ENCODE assay signal across 15 cellular contexts in the genomic region with DNA sequence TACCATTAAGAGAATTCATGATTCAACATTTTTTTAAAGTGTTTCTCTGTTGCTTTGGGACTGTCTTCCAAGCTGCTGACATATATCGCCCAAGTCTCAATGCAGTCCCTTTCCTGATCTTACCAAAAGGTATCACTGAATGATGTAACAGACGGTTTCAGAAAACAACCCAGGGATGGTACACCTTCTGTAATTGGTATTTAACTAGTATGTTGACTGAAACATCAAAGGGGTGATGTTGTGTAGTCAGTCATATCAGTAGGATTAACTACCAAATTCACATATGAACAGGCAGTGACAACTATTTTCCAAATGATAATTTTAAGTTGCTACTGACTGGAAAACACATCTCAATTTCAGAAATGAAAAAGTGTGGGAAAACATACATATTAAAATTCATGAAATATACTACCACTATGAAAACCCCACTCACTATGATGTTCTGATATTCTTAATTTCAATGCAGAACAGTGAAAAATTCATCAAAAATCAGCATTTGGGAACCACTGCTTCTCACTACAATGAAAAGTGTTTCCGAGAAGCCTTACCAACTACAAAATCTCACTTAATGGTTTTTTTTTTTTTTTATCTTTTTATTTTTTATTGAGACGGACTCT.
A peak's percentile ranks its signal among the peaks of the same experiment; 100 is the strongest.
DNase-seq lines count a peak whose midpoint lies in the region; ATAC-seq and TF ChIP-seq lines count a peak whose summit lies in the region.
"Had no signal": no experiment of that assay in that cellular context is flagged by ENCODE, and none has a peak within 500 bp of the region (broad histone marks: within the 10 kb centered on the region; RNA-seq: fewer than 3 reads in every experiment).

No MANE protein-coding gene starts in this region.

- peak overlapping the region; percentile 16 for H3K4me3 Mint-ChIP-seq in activated naive CD4-positive, alpha-beta T cell treated with anti-CD3 and anti-CD28 coated beads, Interleukin-2, amount 50 U/mL, for 24 hours
- no peak overlapping the region for H3K4me3 Mint-ChIP-seq in activated naive CD8-positive, alpha-beta T cell
- H3K4me3 Mint-ChIP-seq in stimulated activated naive CD8-positive, alpha-beta T cell treated with anti-CD3 and anti-CD28 coated beads, Interleukin-15, Interleukin-2, amounts not matched to agents 100 ng/mL and 50 ng/mL, for 24 hours, result no peak overlapping the region

- no peak for TF ChIP-seq CTCF in GM06990 (IDR thresholded peaks at IDR 0.05; ENCODE audit: insufficient read depth, low read length, poor library complexity, severe bottlenecking)

- no peak overlapping the region for H3K4me3 ChIP-seq in GM06990 (replicated peaks; ENCODE audit: low read depth, low read length)
- H3K4me3 ChIP-seq: BLaER1, HAP-1 had no signal

- peak overlapping the region; percentile 71 for H3K27ac Mint-ChIP-seq in activated naive CD4-positive, alpha-beta T cell treated with anti-CD3 and anti-CD28 coated beads, Interleukin-2, amount 50 U/mL, for 24 hours
- peak overlapping the region; percentile 17 for H3K27ac Mint-ChIP-seq in activated naive CD8-positive, alpha-beta T cell
- peak overlapping the region; percentile 72 for H3K27ac Mint-ChIP-seq in stimulated activated naive CD8-positive, alpha-beta T cell treated with anti-CD3 and anti-CD28 coated beads, Interleukin-15, Interleukin-2, amounts not matched to agents 100 ng/mL and 50 ng/mL, for 24 hours

- H3K36me3 Mint-ChIP-seq in activated naive CD4-positive, alpha-beta T cell treated with anti-CD3 and anti-CD28 coated beads, Interleukin-2, amount 50 U/mL, for 24 hours, result peaks cover 14% of the 10 kb centered on the region
- peaks cover 10% of the 10 kb centered on the region for H3K36me3 Mint-ChIP-seq in activated naive CD8-positive, alpha-beta T cell
- H3K36me3 Mint-ChIP-seq in stimulated activated naive CD8-positive, alpha-beta T cell treated with anti-CD3 and anti-CD28 coated beads, Interleukin-15, Interleukin-2, amounts not matched to agents 100 ng/mL and 50 ng/mL, for 24 hours (ENCODE audit: low read depth), result peaks cover 27% of the 10 kb centered on the region

- no peak for DNase-seq in activated naive CD4-positive, alpha-beta T cell treated with Interleukin-2 at 50 U/mL for 16 hours
- DNase-seq in GM06990 (ENCODE audit: extremely low read depth, insufficient read length), result peak; percentile 25
- DNase-seq: EL, Kasumi-1, NCI-H1105 treated with DMSO at 0.1 percent for 48 hours, NCI-H187 treated with DMSO at 0.1 percent for 48 hours, NCI-H446, NCI-H748 treated with DMSO at 0.1 percent for 48 hours had no signal

- peaks cover 4% of the 10 kb centered on the region for H3K9me3 Mint-ChIP-seq in activated naive CD4-positive, alpha-beta T cell treated with anti-CD3 and anti-CD28 coated beads, Interleukin-2, amount 50 U/mL, for 24 hours
- no peaks in the 10 kb centered on the region for H3K9me3 Mint-ChIP-seq in activated naive CD8-positive, alpha-beta T cell (ENCODE audit: low read depth)
- no peaks in the 10 kb centered on the region for H3K9me3 Mint-ChIP-seq in stimulated activated naive CD8-positive, alpha-beta T cell treated with anti-CD3 and anti-CD28 coated beads, Interleukin-15, Interleukin-2, amounts not matched to agents 100 ng/mL and 50 ng/mL, for 24 hours

- H3K36me3 ChIP-seq in GM06990 (ENCODE audit: control insufficient read depth, insufficient read depth, low read length), result no peaks in the 10 kb centered on the region
- H3K36me3 ChIP-seq: HAP-1 had no signal

- H3K27me3 ChIP-seq in GM06990 (replicated peaks; ENCODE audit: control insufficient read depth, insufficient read depth, low read length), result no peaks in the 10 kb centered on the region
- H3K27me3 ChIP-seq: BLaER1 had no signal

- H3K4me1 Mint-ChIP-seq in activated naive CD4-positive, alpha-beta T cell treated with anti-CD3 and anti-CD28 coated beads, Interleukin-2, amount 50 U/mL, for 24 hours, result peaks cover 44% of the 10 kb centered on the region
- H3K4me1 Mint-ChIP-seq in activated naive CD8-positive, alpha-beta T cell (ENCODE audit: low read depth), result peaks cover 25% of the 10 kb centered on the region
- H3K4me1 Mint-ChIP-seq in stimulated activated naive CD8-positive, alpha-beta T cell treated with anti-CD3 and anti-CD28 coated beads, Interleukin-15, Interleukin-2, amounts not matched to agents 100 ng/mL and 50 ng/mL, for 24 hours (ENCODE audit: low read depth), result peaks cover 43% of the 10 kb centered on the region

- ATAC-seq in SK-N-SH treated with all-trans-retinoic acid at 6 μM for 48 hours, result no peak
- ATAC-seq in HG03108 (IDR thresholded peaks at IDR 0.05; ENCODE audit: unreplicated experiment), result no peak

- no peaks in the 10 kb centered on the region for H3K27me3 Mint-ChIP-seq in activated naive CD4-positive, alpha-beta T cell treated with anti-CD3 and anti-CD28 coated beads, Interleukin-2, amount 50 U/mL, for 24 hours
- no peaks in the 10 kb centered on the region for H3K27me3 Mint-ChIP-seq in activated naive CD8-positive, alpha-beta T cell
- no peaks in the 10 kb centered on the region for H3K27me3 Mint-ChIP-seq in stimulated activated naive CD8-positive, alpha-beta T cell treated with anti-CD3 and anti-CD28 coated beads, Interleukin-15, Interleukin-2, amounts not matched to agents 100 ng/mL and 50 ng/mL, for 24 hours

TF ChIP-seq in SK-N-SH treated with all-trans-retinoic acid at 6 μM for 48 hours, 23 proteins besides CTCF, POLR2A, EP300 and RAD21:
- TF ChIP-seq ZFP3 (CRISPR knock-in tag; IDR thresholded peaks at IDR 0.05) (no peak), ARNTL (CRISPR knock-in tag; IDR thresholded peaks at IDR 0.05; ENCODE audit: borderline replicate concordance, low read depth) (no peak)
- TF ChIP-seq, protein P1, sequence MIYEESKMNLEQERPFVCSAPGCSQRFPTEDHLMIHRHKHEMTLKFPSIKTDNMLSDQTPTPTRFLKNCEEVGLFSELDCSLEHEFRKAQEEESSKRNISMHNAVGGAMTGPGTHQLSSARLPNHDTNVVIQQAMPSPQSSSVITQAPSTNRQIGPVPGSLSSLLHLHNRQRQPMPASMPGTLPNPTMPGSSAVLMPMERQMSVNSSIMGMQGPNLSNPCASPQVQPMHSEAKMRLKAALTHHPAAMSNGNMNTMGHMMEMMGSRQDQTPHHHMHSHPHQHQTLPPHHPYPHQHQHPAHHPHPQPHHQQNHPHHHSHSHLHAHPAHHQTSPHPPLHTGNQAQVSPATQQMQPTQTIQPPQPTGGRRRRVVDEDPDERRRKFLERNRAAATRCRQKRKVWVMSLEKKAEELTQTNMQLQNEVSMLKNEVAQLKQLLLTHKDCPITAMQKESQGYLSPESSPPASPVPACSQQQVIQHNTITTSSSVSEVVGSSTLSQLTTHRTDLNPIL (CRISPR knock-in tag; IDR thresholded peaks at IDR 0.05; ENCODE audit: low read depth), result no peak
- TF ChIP-seq, protein P2, sequence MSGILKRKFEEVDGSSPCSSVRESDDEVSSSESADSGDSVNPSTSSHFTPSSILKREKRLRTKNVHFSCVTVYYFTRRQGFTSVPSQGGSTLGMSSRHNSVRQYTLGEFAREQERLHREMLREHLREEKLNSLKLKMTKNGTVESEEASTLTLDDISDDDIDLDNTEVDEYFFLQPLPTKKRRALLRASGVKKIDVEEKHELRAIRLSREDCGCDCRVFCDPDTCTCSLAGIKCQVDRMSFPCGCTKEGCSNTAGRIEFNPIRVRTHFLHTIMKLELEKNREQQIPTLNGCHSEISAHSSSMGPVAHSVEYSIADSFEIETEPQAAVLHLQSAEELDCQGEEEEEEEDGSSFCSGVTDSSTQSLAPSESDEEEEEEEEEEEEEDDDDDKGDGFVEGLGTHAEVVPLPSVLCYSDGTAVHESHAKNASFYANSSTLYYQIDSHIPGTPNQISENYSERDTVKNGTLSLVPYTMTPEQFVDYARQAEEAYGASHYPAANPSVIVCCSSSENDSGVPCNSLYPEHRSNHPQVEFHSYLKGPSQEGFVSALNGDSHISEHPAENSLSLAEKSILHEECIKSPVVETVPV (CRISPR knock-in tag; IDR thresholded peaks at IDR 0.05), result no peak

Comparison
In these comparisons a context has a peak if more than half of its experiments do, and no peak if none do; other contexts are left out.
1. H3K27ac Mint-ChIP-seq: peak in every context shown above with its lines; median percentile 72 in stimulated activated naive CD8-positive, alpha-beta T cell treated with anti-CD3 and anti-CD28 coated beads, Interleukin-15, Interleukin-2, amounts not matched to agents 100 ng/mL and 50 ng/mL, for 24 hours; 71 in activated naive CD4-positive, alpha-beta T cell treated with anti-CD3 and anti-CD28 coated beads, Interleukin-2, amount 50 U/mL, for 24 hours; 17 in activated naive CD8-positive, alpha-beta T cell.